ENCODE assay signal across 2 cellular contexts in the genomic region with DNA sequence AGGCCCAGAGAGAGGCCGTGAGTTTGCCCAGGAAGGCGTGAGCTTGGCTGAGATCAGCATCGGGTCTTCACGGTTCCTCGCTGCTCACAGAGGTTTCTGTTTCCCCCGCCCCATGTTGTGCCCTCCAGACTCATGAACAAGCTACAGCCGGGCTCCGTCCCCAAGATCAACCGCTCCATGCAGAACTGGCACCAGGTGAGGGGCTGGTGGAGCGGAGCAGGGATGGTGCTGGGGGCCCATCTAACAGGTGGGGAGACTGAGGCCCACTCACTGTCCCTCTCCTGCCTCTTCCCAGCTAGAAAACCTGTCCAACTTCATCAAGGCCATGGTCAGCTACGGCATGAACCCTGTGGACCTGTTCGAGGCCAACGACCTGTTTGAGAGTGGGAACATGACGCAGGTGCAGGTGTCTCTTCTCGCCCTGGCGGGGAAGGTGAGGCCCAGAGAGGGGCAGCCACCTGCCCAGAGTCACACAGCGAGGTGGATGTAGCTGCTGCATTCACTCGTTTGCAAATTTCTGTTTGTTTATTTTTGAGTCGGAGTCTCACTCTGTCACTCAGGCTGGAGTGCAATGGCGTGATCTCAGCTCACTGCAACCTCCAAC.
A peak's percentile ranks its signal among the peaks of the same experiment; 100 is the strongest.
TF ChIP-seq lines count a peak whose summit lies in the region.

No MANE protein-coding gene starts in this region.

TF ChIP-seq in HEK293, 187 proteins besides CTCF, POLR2A, EP300 and RAD21:
- TF ChIP-seq ZNF239 (tag by site-specific recombination; IDR thresholded peaks at IDR 0.05) (no peak), ZNF768 (tag by site-specific recombination; IDR thresholded peaks at IDR 0.05) (peak; percentile 77; the same call in 1 of the 2 replicates), SCRT2 (tag by site-specific recombination; IDR thresholded peaks at IDR 0.05) (0 out of 2 replicates have a peak, but pooled peaks have one; percentile 20)

TF ChIP-seq in H1, 55 proteins besides CTCF, POLR2A, EP300 and RAD21:
- TF ChIP-seq POLR2AphosphoS5 (IDR thresholded peaks at IDR 0.05; ENCODE audit: low read depth, low read length) (peak; percentile 69; the same call in 1 of the 2 replicates), KDM1A (IDR thresholded peaks at IDR 0.05; ENCODE audit: borderline replicate concordance, low read length) (no peak), TEAD4 (IDR thresholded peaks at IDR 0.05; ENCODE audit: low read depth, low read length) (no peak), BACH1 (IDR thresholded peaks at IDR 0.05; ENCODE audit: low read length) (no peak), MAX (IDR thresholded peaks at IDR 0.05) (no peak), RFX5 (IDR thresholded peaks at IDR 0.05; ENCODE audit: borderline replicate concordance, low read depth, low read length) (no peak)
